ENCODE assay signal across 19 cellular contexts in genomic region chr13:28425796-28426195, GRCh38.
DNase-seq lines count a peak whose midpoint lies in the region; ATAC-seq and TF ChIP-seq lines count a peak whose summit lies in the region.
"Had no signal": no experiment of that assay in that cellular context is flagged by ENCODE, and none has a peak within 500 bp of the region (broad histone marks: within the 10 kb centered on the region; RNA-seq: fewer than 3 reads in every experiment).

No MANE protein-coding gene starts in this region.

- ATAC-seq in WTC11, result no peak
- ATAC-seq: HCT116 had no signal

- CTCF ChIA-PET in WTC11 (lab: Charles Lee), result no interaction called here

- H3K27me3 ChIP-seq in smooth muscle cell (ENCODE audit: low read depth), result no peaks in the 10 kb centered on the region
- H3K27me3 ChIP-seq: BE2C had no signal

- H4K20me1 ChIP-seq in smooth muscle cell (ENCODE audit: low read depth), result peaks cover 100% of the 10 kb centered on the region

- H3F3A ChIP-seq in smooth muscle cell (ENCODE audit: low read depth), result peaks cover 46% of the 10 kb centered on the region

- H3K4me1 Mint-ChIP-seq in WTC11 (peaks cover 79% of the 10 kb centered on the region), endothelial cell (ENCODE audit: unreplicated experiment) (peaks cover 91% of the 10 kb centered on the region)

- peak overlapping the region; percentile 40 for H3K4me2 ChIP-seq in smooth muscle cell
- H3K4me2 ChIP-seq: KMS-11 had no signal

- H3K9ac ChIP-seq in smooth muscle cell (ENCODE audit: low read depth), result no peak overlapping the region
- H3K9ac ChIP-seq: KMS-11 had no signal

- no peaks in the 10 kb centered on the region for H3K27me3 Mint-ChIP-seq in WTC11 (ENCODE audit: low read depth)
- H3K27me3 Mint-ChIP-seq in endothelial cell (ENCODE audit: unreplicated experiment), result peaks cover 7% of the 10 kb centered on the region

- TF ChIP-seq CTCF in WTC11 (IDR thresholded peaks at IDR 0.05) (no peak), endothelial cell (IDR thresholded peaks at IDR 0.05; ENCODE audit: unreplicated experiment) (no peak), smooth muscle cell (IDR thresholded peaks at IDR 0.05; ENCODE audit: borderline replicate concordance, insufficient read depth, poor library complexity, severe bottlenecking) (no peak)

- 21% methylated on average over 1 of the region's 1 CpG for WGBS in smooth muscle cell (ENCODE audit: low lambda C conversion rate)

- peaks cover 49% of the 10 kb centered on the region for H3K36me3 ChIP-seq in smooth muscle cell (ENCODE audit: low read depth)
- H3K36me3 ChIP-seq: BE2C had no signal

- H3K4me1 ChIP-seq in smooth muscle cell (ENCODE audit: low read depth), result peaks cover 5% of the 10 kb centered on the region
- H3K4me1 ChIP-seq: BE2C had no signal

- H3K9me3 Mint-ChIP-seq in WTC11, result no peaks in the 10 kb centered on the region
- H3K9me3 Mint-ChIP-seq in endothelial cell (ENCODE audit: unreplicated experiment), result no peaks in the 10 kb centered on the region
- H3K9me3 Mint-ChIP-seq: CD8-positive, alpha-beta memory T cell had no signal

- POLR2A ChIA-PET in WTC11 (lab: Charles Lee), result no interaction called here

- DNase-seq in EH (ENCODE audit: low read depth), result peak; percentile 76
- no peak for DNase-seq in WTC11 (ENCODE audit: low spot score)
- DNase-seq in endothelial cell (ENCODE audit: low spot score), result no peak
- no peak for DNase-seq in smooth muscle cell (lab: John Stamatoyannopoulos, UW; ENCODE audit: unreplicated experiment)
- DNase-seq in islet precursor cell, result no peak
- DNase-seq in AG08395 (ENCODE audit: low spot score), result no peak
- no peak for DNase-seq in ureter (ENCODE audit: low spot score)
- DNase-seq: BE2C; C1 segment of cervical spinal cord; CD4-positive, CD25-positive, alpha-beta regulatory T cell; CD8-positive, alpha-beta memory T cell; COR-L47; DMS 273 treated with DMSO at 0.1 percent for 48 hours; DMS79; GF-D8; GOT3; H7 had no signal

- H3K27ac ChIP-seq in smooth muscle cell (ENCODE audit: low read depth), result peak overlapping the region; percentile 72
- H3K27ac ChIP-seq: KMS-11 had no signal

- H3K36me3 Mint-ChIP-seq in WTC11 (peaks cover 63% of the 10 kb centered on the region), endothelial cell (ENCODE audit: low read depth, unreplicated experiment) (peaks cover 71% of the 10 kb centered on the region)
- H3K36me3 Mint-ChIP-seq: CD4-positive, CD25-positive, alpha-beta regulatory T cell; CD8-positive, alpha-beta memory T cell had no signal

- H3K27ac Mint-ChIP-seq in WTC11 (peak overlapping the region; percentile 99), endothelial cell (ENCODE audit: unreplicated experiment) (no peak overlapping the region)
- H3K27ac Mint-ChIP-seq: CD4-positive, CD25-positive, alpha-beta regulatory T cell; CD8-positive, alpha-beta memory T cell had no signal

- H3K4me3 Mint-ChIP-seq in WTC11 (no peak overlapping the region), endothelial cell (ENCODE audit: unreplicated experiment) (peak overlapping the region; percentile 74)
- H3K4me3 Mint-ChIP-seq: CD4-positive, CD25-positive, alpha-beta regulatory T cell; CD8-positive, alpha-beta memory T cell had no signal

- H3K9me3 ChIP-seq in smooth muscle cell (replicated peaks; ENCODE audit: low read depth), result no peaks in the 10 kb centered on the region
- H3K9me3 ChIP-seq: BE2C had no signal

- H2AFZ ChIP-seq in smooth muscle cell (ENCODE audit: low read depth), result no peak overlapping the region

- no peak overlapping the region for H3K4me3 ChIP-seq in smooth muscle cell

- peaks cover 67% of the 10 kb centered on the region for H3K79me2 ChIP-seq in smooth muscle cell (ENCODE audit: low read depth)

TF ChIP-seq in WTC11, 78 proteins besides CTCF, POLR2A, EP300 and RAD21:
- TF ChIP-seq, protein P1, sequence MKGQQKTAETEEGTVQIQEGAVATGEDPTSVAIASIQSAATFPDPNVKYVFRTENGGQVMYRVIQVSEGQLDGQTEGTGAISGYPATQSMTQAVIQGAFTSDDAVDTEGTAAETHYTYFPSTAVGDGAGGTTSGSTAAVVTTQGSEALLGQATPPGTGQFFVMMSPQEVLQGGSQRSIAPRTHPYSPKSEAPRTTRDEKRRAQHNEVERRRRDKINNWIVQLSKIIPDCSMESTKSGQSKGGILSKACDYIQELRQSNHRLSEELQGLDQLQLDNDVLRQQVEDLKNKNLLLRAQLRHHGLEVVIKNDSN (CRISPR knock-in tag; IDR thresholded peaks at IDR 0.05), result no peak
